In the genomic region with DNA sequence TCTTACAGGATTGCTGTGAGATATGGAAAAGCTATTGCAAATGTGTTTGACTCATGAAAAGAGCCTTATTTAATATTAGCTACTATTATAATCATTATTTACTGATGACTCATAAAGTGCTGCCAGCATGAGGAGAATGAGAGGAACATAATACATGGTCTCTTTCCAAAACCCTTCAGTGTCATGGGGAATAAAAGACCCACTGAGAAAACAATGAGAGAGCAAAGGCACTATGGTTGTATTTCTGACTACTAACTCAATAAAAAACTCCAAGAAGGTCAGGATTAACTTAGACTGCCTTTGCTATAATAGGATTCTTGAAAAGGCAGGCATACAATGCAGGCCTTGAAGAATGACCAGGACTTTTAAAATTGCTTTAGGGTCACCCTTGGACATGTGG, we compare ENCODE assay signal across 33 cellular contexts.
"Had no signal": no experiment of that assay in that cellular context is flagged by ENCODE, and none has a peak within 500 bp of the region (broad histone marks: within the 10 kb centered on the region; RNA-seq: fewer than 3 reads in every experiment).

No MANE protein-coding gene starts in this region.

- DNase-seq: activated CD4-positive, alpha-beta T cell treated with anti-CD3 and anti-CD28 coated beads for 48 hours; activated CD4-positive, alpha-beta T cell treated with anti-CD3 and anti-CD28 coated beads, Interleukin-2, amount 50 U/mL, for 48 hours; activated CD8-positive, alpha-beta memory T cell treated with anti-CD3 and anti-CD28 coated beads for 24 hours; activated effector memory CD4-positive, alpha-beta T cell treated with anti-CD3 and anti-CD28 coated beads, Interleukin-2, amount 50 U/mL, for 16 hours; activated naive CD4-positive, alpha-beta T cell treated with anti-CD3 and anti-CD28 coated beads for 36 hours; activated naive CD8-positive, alpha-beta T cell treated with anti-CD3 and anti-CD28 coated beads for 36 hours; adrenal gland; aorta; brain microvascular endothelial cell; central memory CD4-positive, alpha-beta T cell; dermis blood vessel endothelial cell; effector CD4-positive, alpha-beta T cell; heart left ventricle; hypothalamus; immature natural killer cell; naive B cell; nephron progenitor cell; ovary; retina; stimulated activated CD4-positive, alpha-beta T cell treated with anti-CD3 and anti-CD28 coated beads, Interleukin-12 subunit alpha, Interleukin-12 subunit beta, amount 100 ng/mL, for 4 hours; stimulated activated CD4-positive, alpha-beta T cell treated with anti-CD3 and anti-CD28 coated beads, Interleukin-4, amount 100 ng/mL, for 4 hours; stimulated activated CD8-positive, alpha-beta memory T cell treated with anti-CD3 and anti-CD28 coated beads, Interleukin-4, amount 100 ng/mL, for 48 hours; stimulated activated naive CD8-positive, alpha-beta T cell treated with anti-CD3 and anti-CD28 coated beads, Interleukin-15, amount 100 ng/mL, for 72 hours; substantia nigra; T-helper 17 cell; T1000; WERI-Rb-1 had no signal

- H3K4me3 ChIP-seq: adrenal gland, heart left ventricle, ovary, skin epidermis, vagina had no signal

- H3K27me3 ChIP-seq: adrenal gland, brain microvascular endothelial cell, heart left ventricle, neutrophil, ovary, vagina had no signal

- ATAC-seq: activated CD4-positive, CD25-positive, alpha-beta regulatory T cell treated with anti-CD3 and anti-CD28 coated beads, Interleukin-2, amount 50 U/mL, for 24 hours; heart left ventricle; sciatic nerve; stimulated activated memory B cell treated with anti-CD40 and anti-IgM and Interleukin-4, amounts not matched to agents 10 μg/mL and 1 μg/mL and 100 μg/mL, for 72 hours; stimulated activated naive CD8-positive, alpha-beta T cell treated with anti-CD3 and anti-CD28 coated beads, Interleukin-15, amount 100 ng/mL, for 72 hours; T-helper 17 cell had no signal

- H3K9me3 ChIP-seq: adrenal gland, heart left ventricle, neutrophil, ovary, vagina had no signal

- H3K36me3 ChIP-seq: adrenal gland, brain microvascular endothelial cell, heart left ventricle, neutrophil, ovary, vagina, WERI-Rb-1 had no signal

- H3K4me1 ChIP-seq: adrenal gland, vagina had no signal
